In the genomic region with DNA sequence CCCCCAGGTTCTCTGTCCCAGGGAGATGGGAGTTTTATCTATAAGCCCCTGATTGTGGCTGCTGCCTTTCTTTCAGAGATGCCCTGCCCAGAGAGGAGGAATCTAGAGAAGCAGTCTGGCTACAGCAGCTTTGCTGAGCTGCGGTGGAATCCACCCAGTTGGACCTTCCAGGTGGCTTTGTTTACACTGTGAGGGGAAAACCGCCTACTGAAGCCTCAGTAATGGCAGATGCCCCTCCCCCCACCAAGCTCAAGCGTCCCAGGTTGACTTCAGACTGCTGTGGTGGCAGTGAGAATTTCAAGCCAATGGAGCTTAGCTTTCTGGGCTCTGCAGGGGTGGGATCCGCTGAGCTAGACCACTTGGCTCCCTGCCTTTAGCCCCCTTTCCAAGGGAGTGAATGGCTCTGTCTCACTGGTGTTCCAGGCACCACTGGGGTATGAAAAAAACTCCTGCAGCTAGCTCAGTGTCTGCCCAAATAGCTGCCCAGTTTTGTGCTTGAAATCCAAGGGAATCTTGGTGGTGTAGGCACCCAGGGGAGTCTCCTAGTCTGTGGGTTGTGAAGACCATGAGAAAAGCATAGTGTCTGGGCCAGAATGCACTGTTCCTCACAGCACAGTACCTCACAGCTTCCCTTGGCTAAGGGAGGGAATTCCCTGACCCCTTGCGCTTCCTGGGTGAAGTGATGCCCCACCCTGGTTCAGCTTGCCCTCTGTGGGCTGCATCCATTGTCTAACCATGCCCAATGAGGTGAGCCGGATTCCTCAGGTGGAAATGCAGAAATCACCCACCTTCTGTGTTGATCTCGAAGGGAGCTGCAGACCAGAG, we compare ENCODE assay signal across 13 cellular contexts. TPM values are rescaled to one million over a fixed set of nuclear protein-coding genes. Genes with fewer than 3 reads are reported as not detected.
DNase-seq lines count a peak whose midpoint lies in the region; ATAC-seq and TF ChIP-seq lines count a peak whose summit lies in the region.
"Not testable (repeated sequence)": the region's sequence is repeated elsewhere in the genome, so short reads cannot be mapped to it uniquely, and the experiment has no call there.
"Had no signal": no experiment of that assay in that cellular context is flagged by ENCODE, and none has a peak within 500 bp of the region (broad histone marks: within the 10 kb centered on the region; RNA-seq: fewer than 3 reads in every experiment).

No MANE protein-coding gene starts in this region.

- not testable (repeated sequence) for BruUV-seq in OCI-LY7 (replicated peaks; lab: Mats Ljungman, UMichigan)

- H2BK5ac ChIP-seq in mesendoderm (ENCODE audit: low read length): not testable (repeated sequence)

- H2BK15ac ChIP-seq in mesendoderm (replicated peaks; ENCODE audit: low read depth): not testable (repeated sequence)

- H3K23ac ChIP-seq in mesendoderm (ENCODE audit: low read length): not testable (repeated sequence)

- not testable (repeated sequence) for H3F3A ChIP-seq in GM23338 (replicated peaks; ENCODE audit: low read depth)

- not testable (repeated sequence) for H3K36me3 ChIP-seq in GM23338 (ENCODE audit: insufficient read depth); Karpas-422 (ENCODE audit: insufficient read depth, low read length); OCI-LY7 (ENCODE audit: insufficient read depth, low read length); mesendoderm (ENCODE audit: control insufficient read depth, insufficient read depth, low read length)

- H3K36me3 Mint-ChIP-seq in GM23338 (ENCODE audit: low read depth); WTC11: not testable (repeated sequence)

- H3K56ac ChIP-seq in mesendoderm (ENCODE audit: low read length): not testable (repeated sequence)

- H4K8ac ChIP-seq in mesendoderm (ENCODE audit: low read depth, low read length): not testable (repeated sequence)

- no CpG with 5 or more reads among the region's 7 CpGs for WGBS in mesendoderm (ENCODE audit: extremely low coverage, insufficient coverage, low lambda C conversion rate)

- H3K4me1 Mint-ChIP-seq in GM23338, WTC11: not testable (repeated sequence)

- not testable (repeated sequence) for H3K4ac ChIP-seq in mesendoderm (ENCODE audit: low read depth, low read length)

- TF ChIP-seq CTCF in GM23338 (conservative IDR thresholded peaks at IDR 0.05; ENCODE audit: low read depth in 2 of 2); OCI-LY7 (conservative IDR thresholded peaks at IDR 0.05; ENCODE audit: low read length); WTC11 (IDR thresholded peaks at IDR 0.05): not testable (repeated sequence)

- not testable (repeated sequence) for H3K79me2 ChIP-seq in GM23338 (replicated peaks; ENCODE audit: insufficient read depth); Karpas-422 (ENCODE audit: low read length); OCI-LY7 (ENCODE audit: insufficient read depth, low read depth, low read length); mesendoderm (ENCODE audit: control insufficient read depth, insufficient read depth, low read length)

- not testable (repeated sequence) for H4K5ac ChIP-seq in mesendoderm (ENCODE audit: low read length)

- H3K4me3 Mint-ChIP-seq in GM23338, WTC11: not testable (repeated sequence)

- peak overlapping the region; percentile 91; the same call in 1 of the 2 replicates for H2AFZ ChIP-seq in GM23338
- H2AFZ ChIP-seq in Karpas-422 (ENCODE audit: low read length): peak overlapping the region; percentile 53; the same call in 1 of the 2 replicates
- peak overlapping the region; percentile 30; the same call in 1 of the 2 replicates for H2AFZ ChIP-seq in OCI-LY7 (ENCODE audit: low read length)

- H2AK5ac ChIP-seq in mesendoderm (ENCODE audit: low read length): not testable (repeated sequence)

- H3K27me3 ChIP-seq in GM23338 (ENCODE audit: insufficient read depth); Karpas-422 (ENCODE audit: low read length); mesendoderm (ENCODE audit: insufficient read depth, low read length, poor library complexity): not testable (repeated sequence)

- H3K9ac ChIP-seq in Karpas-422 (ENCODE audit: low read length); mesendoderm (ENCODE audit: low read length): not testable (repeated sequence)

- not testable (repeated sequence) for H3K79me1 ChIP-seq in mesendoderm (ENCODE audit: low read length)

- H3K9me2 ChIP-seq in GM23338 (ENCODE audit: insufficient read depth); Karpas-422 (replicated peaks; ENCODE audit: insufficient read depth, low read length); OCI-LY7 (ENCODE audit: insufficient read depth, low read length): not testable (repeated sequence)

- H4K20me1 ChIP-seq in GM23338 (replicated peaks; ENCODE audit: insufficient read depth); Karpas-422 (ENCODE audit: insufficient read depth, low read depth, low read length); OCI-LY7 (ENCODE audit: insufficient read depth, low read length): not testable (repeated sequence)

- not testable (repeated sequence) for H3K18ac ChIP-seq in mesendoderm (ENCODE audit: low read length)

- intact Hi-C loops in OCI-LY7 (cut with micrococcal nuclease; ENCODE audit: unreplicated experiment): not testable (repeated sequence)

- CTCF ChIA-PET in OCI-LY7 (lab: Charles Lee; ENCODE audit: unreplicated experiment): interaction anchor here (0.6 kb wide), 1 partner anchor 248 kb away, joined by 3 read pairs; no protein-coding TSS in a partner anchor
- CTCF ChIA-PET in WTC11 (lab: Charles Lee): interaction anchor here (0.6 to 1.4 kb wide), 5 partner anchors 9 to 55 kb away, joined by 3 to 6 read pairs (median 3); no protein-coding TSS in a partner anchor

- not testable (repeated sequence) for H3K4me2 ChIP-seq in GM23338; mesendoderm (ENCODE audit: low read length)
- H3K4me2 ChIP-seq in Karpas-422 (ENCODE audit: low read depth, low read length, poor library complexity, severe bottlenecking) (peak overlapping the region; percentile 38), OCI-LY7 (ENCODE audit: low read length) (0 out of 2 replicates have a peak overlapping the region, but pooled peaks have one; percentile 22)

- H3K4me3 ChIP-seq in GM23338; Karpas-422 (ENCODE audit: low read length); OCI-LY7 (ENCODE audit: low read depth, low read length, poor library complexity, severe bottlenecking); mesendoderm (ENCODE audit: low read length): not testable (repeated sequence)

- peak; percentile 60 for DNase-seq in DMS53 (lab: John Stamatoyannopoulos, UW)
- not testable (repeated sequence) for DNase-seq in GM23338 (ENCODE audit: low spot score); Karpas-422; OCI-LY7 (ENCODE audit: low spot score)
- DNase-seq in NCI-H69 (lab: John Stamatoyannopoulos, UW): peak; percentile 73
- DNase-seq in WTC11 (ENCODE audit: low spot score): peak; percentile 12
- peak; percentile 3 for DNase-seq in mesendoderm

- H3K9me3 ChIP-seq in Karpas-422 (ENCODE audit: low read length); OCI-LY7 (ENCODE audit: low read length): not testable (repeated sequence)

- POLR2A ChIA-PET in OCI-LY7 (lab: Charles Lee): interaction anchor here (0.5 to 1.0 kb wide), 3 partner anchors 10 to 648 kb away, joined by 3 to 4 read pairs (median 3); no protein-coding TSS in a partner anchor
- POLR2A ChIA-PET in WTC11 (lab: Charles Lee): not testable (repeated sequence)

- not testable (repeated sequence) for H3K27ac Mint-ChIP-seq in GM23338, WTC11

- not testable (repeated sequence) for H3K27ac ChIP-seq in GM23338 (ENCODE audit: low read depth); Karpas-422 (ENCODE audit: low read length); OCI-LY7 (ENCODE audit: low read depth, low read length, poor library complexity, severe bottlenecking); mesendoderm (ENCODE audit: low read depth, low read length)

- H3K27me3 Mint-ChIP-seq in GM23338 (ENCODE audit: insufficient read depth, low read depth, poor library complexity); WTC11 (ENCODE audit: low read depth): not testable (repeated sequence)

- not testable (repeated sequence) for H3K4me1 ChIP-seq in GM23338 (ENCODE audit: insufficient read depth); Karpas-422 (ENCODE audit: low read length); OCI-LY7 (ENCODE audit: insufficient read depth, low read length, poor library complexity, severe bottlenecking); mesendoderm (ENCODE audit: control insufficient read depth, low read depth, low read length)

- H2BK120ac ChIP-seq in mesendoderm (ENCODE audit: low read depth, low read length): not testable (repeated sequence)

- not testable (repeated sequence) for ATAC-seq in GM23338, WTC11

- H3K9me3 Mint-ChIP-seq in GM23338: peaks cover 19% of the 10 kb centered on the region
- peaks cover 17% of the 10 kb centered on the region for H3K9me3 Mint-ChIP-seq in WTC11

TF ChIP-seq in WTC11, 78 proteins besides CTCF, POLR2A, EP300 and RAD21:
- 0 out of 2 replicates have a peak, but pooled peaks have one; percentile 15 for TF ChIP-seq GABPB1 (CRISPR knock-in tag; IDR thresholded peaks at IDR 0.05)

RNA-seq across cellular contexts. Expression of a gene that starts 40.0 kb away (rescaled TPM):
- 0.49 and 0.58 TPM in 2 replicates for total RNA-seq in GM23338 (2014; rRNA removed; shearing (Covaris generic))
- 1.0 and 1.1 TPM in 2 replicates for polyA plus RNA-seq in GM23338 (2016; fragmentation: Nextera tagmentation; extraction: Ambion mirVana)
- total RNA-seq in Karpas-422 (2014; rRNA removed; shearing (Covaris generic); ENCODE audit: low replicate concordance): not detected in 2 replicates
- total RNA-seq in OCI-LY7 (2014; rRNA removed; shearing (Covaris generic)): not detected in 2 replicates
- not detected in 2 replicates for total RNA-seq in OCI-LY7 (2022)
- 0.15 to 0.46 TPM (median 0.41 TPM) in 3 replicates for total RNA-seq in WTC11 (2021)
- 0.07 TPM for polyA plus RNA-seq in mesendoderm (2013, experiment 1 of 2)
- polyA plus RNA-seq in mesendoderm (2013, experiment 2 of 2): 0.07 TPM
- total RNA-seq: CD4-positive, alpha-beta memory T cell; H7; HT-29 had no signal
- polyA plus RNA-seq: A549; AG04450; CD4-positive, alpha-beta memory T cell; IgD-negative memory B cell had no signal

RNA-seq across cellular contexts. Expression of a gene that starts 58.6 kb away (rescaled TPM):
- 99.8 and 131 TPM in 2 replicates for total RNA-seq in GM23338 (2014; rRNA removed; shearing (Covaris generic))
- polyA plus RNA-seq in GM23338 (2016; fragmentation: Nextera tagmentation; extraction: Ambion mirVana): 98.0 and 107 TPM in 2 replicates
- 69.4 and 107 TPM in 2 replicates for total RNA-seq in Karpas-422 (2014; rRNA removed; shearing (Covaris generic); ENCODE audit: low replicate concordance)
- total RNA-seq in OCI-LY7 (2014; rRNA removed; shearing (Covaris generic)): 77.7 and 95.2 TPM in 2 replicates
- 120 and 129 TPM in 2 replicates for total RNA-seq in OCI-LY7 (2022)
- 104 to 121 TPM (median 113 TPM) in 3 replicates for total RNA-seq in WTC11 (2021)
- 193 TPM for polyA plus RNA-seq in mesendoderm (2013, experiment 1 of 2)
- 191 TPM for polyA plus RNA-seq in mesendoderm (2013, experiment 2 of 2)

Comparison
In these comparisons a context has a peak if more than half of its experiments do, and no peak if none do; other contexts are left out.
1. H2AFZ ChIP-seq: peak in every context shown above with its lines; median percentile 91 in GM23338; 53 in Karpas-422; 30 in OCI-LY7.